32 cellular contexts compared by ENCODE assay signal in the genomic region with DNA sequence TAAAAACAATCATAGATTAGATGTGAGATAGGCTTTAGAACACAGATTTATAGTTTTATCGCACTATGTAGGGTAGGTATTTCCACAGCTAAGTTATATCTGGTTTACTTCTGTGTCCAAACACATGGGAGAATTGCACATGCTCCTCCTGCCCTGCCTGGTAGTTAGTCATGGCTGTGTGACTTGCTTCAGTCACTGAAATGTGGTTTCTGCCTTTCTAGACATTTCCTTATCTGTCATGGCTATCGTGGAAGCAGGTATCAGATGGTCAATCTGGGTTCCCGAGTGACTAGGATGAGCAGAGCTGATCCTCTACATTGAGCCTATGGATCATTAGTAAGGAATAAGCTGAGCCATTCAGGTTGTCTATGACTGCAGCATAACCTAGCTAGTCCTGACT.
"Had no signal": no experiment of that assay in that cellular context is flagged by ENCODE, and none has a peak within 500 bp of the region (broad histone marks: within the 10 kb centered on the region; RNA-seq: fewer than 3 reads in every experiment).

No MANE protein-coding gene starts in this region.

- H3K27ac ChIP-seq: SK-N-MC, VCaP had no signal

- FAIRE-seq: astrocyte, TTC549 had no signal

- ATAC-seq: activated naive CD4-positive, alpha-beta T cell treated with anti-CD3 and anti-CD28 coated beads, Interleukin-2, amount 50 U/mL, for 72 hours; activated naive CD8-positive, alpha-beta T cell treated with anti-CD3 and anti-CD28 coated beads, Interleukin-2, amount 50 U/mL, for 24 hours; activated T-cell treated with anti-CD3 and anti-CD28 coated beads, Interleukin-2, amount 50 U/mL, for 4 hours; Panc1; Right ventricle myocardium inferior; T-cell had no signal

- DNase-seq: activated CD4-positive, alpha-beta memory T cell treated with anti-CD3 and anti-CD28 coated beads for 36 hours; activated CD4-positive, alpha-beta T cell treated with anti-CD3 and anti-CD28 coated beads, Interleukin-2, amount 10 ng/mL, durations not matched to agents 7 days and 5 days; activated CD4-positive, CD25-positive, alpha-beta regulatory T cell; activated CD8-positive, alpha-beta memory T cell treated with anti-CD3 and anti-CD28 coated beads for 24 hours; activated effector memory CD4-positive, alpha-beta T cell treated with anti-CD3 and anti-CD28 coated beads, Interleukin-2, amount 50 U/mL, for 16 hours; activated naive CD4-positive, alpha-beta T cell treated with Interleukin-2 at 50 U/mL for 16 hours; activated naive CD8-positive, alpha-beta T cell treated with anti-CD3 and anti-CD28 coated beads, Interleukin-2, amount 50 U/mL, for 24 hours; activated T-cell treated with anti-CD3 and anti-CD28 coated beads, Interleukin-2, amount 50 U/mL, for 4 hours; amygdala; KBM-7; NCI-H1092; NCI-H1417; NCI-H1694; NCI-H2029; NCI-H2107; NCI-H2171 treated with DMSO at 0.1 percent for 48 hours; NCI-H345; NCI-H510A treated with DMSO at 0.1 percent for 48 hours; NCI-H69; NK-92 treated with Interleukin-12 subunit alpha and Interleukin-12 subunit beta, amount 100 ng/mL, for 24 hours; OCI-M1; RPMI8226; T-cell; T-helper 2 cell; T1000 had no signal

- H3K4me3 ChIP-seq: SK-N-MC had no signal
